In genomic region chr7:30284298-30285066, GRCh38 we compare ENCODE assay signal across 1 cellular context.
TF ChIP-seq lines count a peak whose summit lies in the region.

TSS of gene ZNRF2 (plus strand) at chr7:30284597. CDS start at chr7:30285358, 761 bp downstream.

TF ChIP-seq in K562, 482 proteins besides CTCF, POLR2A, EP300 and RAD21 (continued from another document and continues in another):
- TF ChIP-seq USF2 (CRISPR knock-in tag; IDR thresholded peaks at IDR 0.05): peak; percentile 91
- no peak for TF ChIP-seq DLX4 (CRISPR knock-in tag; IDR thresholded peaks at IDR 0.05)
- TF ChIP-seq KAT7 (CRISPR knock-in tag; IDR thresholded peaks at IDR 0.05; ENCODE audit: borderline replicate concordance): no peak; the same call in 1 of the 2 replicates
- TF ChIP-seq HMGN3 (IDR thresholded peaks at IDR 0.05; ENCODE audit: borderline replicate concordance, extremely low read depth, insufficient read length, low read depth, low read length): peak; percentile 80
- no peak for TF ChIP-seq ZNF282 (CRISPR knock-in tag; IDR thresholded peaks at IDR 0.05)
- TF ChIP-seq FOS (IDR thresholded peaks at IDR 0.05; ENCODE audit: extremely low read depth, insufficient read length): no peak
- TF ChIP-seq NRF1 (conservative IDR thresholded peaks at IDR 0.05 in 1 of 2, IDR thresholded peaks at IDR 0.05 in 1 of 2): peak; percentile 91
- no peak for TF ChIP-seq ETS2 (tag; IDR thresholded peaks at IDR 0.05; ENCODE audit: borderline replicate concordance, poor library complexity, severe bottlenecking)
- TF ChIP-seq ATF1 (CRISPR knock-in tag; IDR thresholded peaks at IDR 0.05): no peak
- TF ChIP-seq ATF1 (tag; IDR thresholded peaks at IDR 0.05): peak; percentile 81
- TF ChIP-seq ZNF23 (CRISPR knock-in tag; IDR thresholded peaks at IDR 0.05): no peak
- no peak for TF ChIP-seq ZNF778 (CRISPR knock-in tag; IDR thresholded peaks at IDR 0.05)
- no peak for TF ChIP-seq ZNF12 (CRISPR knock-in tag; IDR thresholded peaks at IDR 0.05)
- TF ChIP-seq CREBBP (IDR thresholded peaks at IDR 0.05; ENCODE audit: low read depth, low read length): no peak
- TF ChIP-seq VEZF1 (CRISPR knock-in tag; IDR thresholded peaks at IDR 0.05): peak; percentile 98
- TF ChIP-seq MYBL2 (IDR thresholded peaks at IDR 0.05; ENCODE audit: low read depth): 0 out of 2 replicates have a peak, but pooled peaks have one; percentile 19
- no peak for TF ChIP-seq MYBL2 (CRISPR knock-in tag; IDR thresholded peaks at IDR 0.05; ENCODE audit: borderline replicate concordance)
- 0 out of 4 replicates have a peak, but pooled peaks of 1 of the 2 experiments have one; percentile 36 for TF ChIP-seq BCLAF1 (IDR thresholded peaks at IDR 0.05; ENCODE audit: borderline replicate concordance in 1 of 2, control insufficient read depth in 1 of 2, low read depth in 2 of 2, low read length in 1 of 2)
- no peak for TF ChIP-seq ZBTB43 (CRISPR knock-in tag; IDR thresholded peaks at IDR 0.05)
- no peak for TF ChIP-seq ZNF780A (CRISPR knock-in tag; IDR thresholded peaks at IDR 0.05)
- no peak for TF ChIP-seq ZNF785 (CRISPR knock-in tag; IDR thresholded peaks at IDR 0.05)
- TF ChIP-seq CHCHD3 (CRISPR knock-in tag; IDR thresholded peaks at IDR 0.05): no peak
- no peak for TF ChIP-seq CUX1 (CRISPR knock-in tag; IDR thresholded peaks at IDR 0.05)
- TF ChIP-seq XRCC3 (IDR thresholded peaks at IDR 0.05): no peak
- peak; percentile 91 for TF ChIP-seq SAFB (IDR thresholded peaks at IDR 0.05; ENCODE audit: borderline replicate concordance, low read depth, low read length)
- TF ChIP-seq CREM (IDR thresholded peaks at IDR 0.05; ENCODE audit: low read depth): peak; percentile 72
- no peak for TF ChIP-seq JUNB (CRISPR knock-in tag; conservative IDR thresholded peaks at IDR 0.05)
- no peak for TF ChIP-seq TFE3 (CRISPR knock-in tag; IDR thresholded peaks at IDR 0.05)
- TF ChIP-seq JUND (IDR thresholded peaks at IDR 0.05; ENCODE audit: borderline replicate concordance, low read depth, low read length): peak; percentile 13; the same call in 1 of the 2 replicates
- no peak; the same call in 2 of the 3 replicates for TF ChIP-seq JUND (tag; IDR thresholded peaks at IDR 0.05; ENCODE audit: borderline replicate concordance, low read depth, low read length)
- TF ChIP-seq POLR2B (IDR thresholded peaks at IDR 0.05; ENCODE audit: low read depth, partially characterized antibody): peak; percentile 26
- no peak for TF ChIP-seq SRSF9 (IDR thresholded peaks at IDR 0.05; ENCODE audit: borderline replicate concordance, low read depth, low read length)
- TF ChIP-seq SMARCC2 (IDR thresholded peaks at IDR 0.05; ENCODE audit: low read depth): no peak
- no peak for TF ChIP-seq ZNF324 (CRISPR knock-in tag; IDR thresholded peaks at IDR 0.05)
- no peak for TF ChIP-seq RFX7 (CRISPR knock-in tag; IDR thresholded peaks at IDR 0.05)
- TF ChIP-seq TCFL5 (CRISPR knock-in tag; conservative IDR thresholded peaks at IDR 0.05): no peak
- TF ChIP-seq POLR3G (IDR thresholded peaks at IDR 0.05; ENCODE audit: extremely low read depth, insufficient read length, insufficient replicate concordance): no peak
- TF ChIP-seq YY1 (IDR thresholded peaks at IDR 0.05; ENCODE audit: borderline replicate concordance in 1 of 3, control insufficient read depth in 1 of 3, extremely low read depth in 1 of 3, insufficient read depth in 3 of 3, insufficient read length in 1 of 3, insufficient replicate concordance in 2 of 3, low read depth in 1 of 3, low read length in 2 of 3): peak in 2 of 3 experiments; percentile 74
- peak; percentile 98 to 99 for TF ChIP-seq MNT (conservative IDR thresholded peaks at IDR 0.05)
- TF ChIP-seq PHTF2 (CRISPR knock-in tag; IDR thresholded peaks at IDR 0.05): no peak
- TF ChIP-seq NFATC3 (IDR thresholded peaks at IDR 0.05): no peak
- peak; percentile 54; the same call in 1 of the 2 replicates for TF ChIP-seq SOX6 (IDR thresholded peaks at IDR 0.05)
- no peak for TF ChIP-seq NFXL1 (CRISPR knock-in tag; IDR thresholded peaks at IDR 0.05)
- TF ChIP-seq KLF6 (CRISPR knock-in tag; IDR thresholded peaks at IDR 0.05; ENCODE audit: borderline replicate concordance): no peak
- no peak for TF ChIP-seq ZFPM2 (CRISPR knock-in tag; IDR thresholded peaks at IDR 0.05)
- TF ChIP-seq ZNF395 (CRISPR knock-in tag; IDR thresholded peaks at IDR 0.05): no peak
- no peak; the same call in 1 of the 2 replicates for TF ChIP-seq DPF2 (IDR thresholded peaks at IDR 0.05)
- TF ChIP-seq HNRNPUL1 (IDR thresholded peaks at IDR 0.05; ENCODE audit: low read length): no peak
- TF ChIP-seq MTA3 (IDR thresholded peaks at IDR 0.05; ENCODE audit: borderline replicate concordance): peak; percentile 25; the same call in 1 of the 2 replicates
- no peak for TF ChIP-seq TCF7L2 (IDR thresholded peaks at IDR 0.05; ENCODE audit: low read depth, low read length)
- no peak for TF ChIP-seq ZNF668 (CRISPR knock-in tag; IDR thresholded peaks at IDR 0.05)
